In genomic region chr16:80604600-80605355, GRCh38 we compare ENCODE assay signal across 21 cellular contexts.
"Had no signal": no experiment of that assay in that cellular context is flagged by ENCODE, and none has a peak within 500 bp of the region (broad histone marks: within the 10 kb centered on the region; RNA-seq: fewer than 3 reads in every experiment).

No MANE protein-coding gene starts in this region.

- H3K27me3 ChIP-seq: esophagus squamous epithelium, hepatocyte, neural progenitor cell, ovary, right atrium auricular region, sigmoid colon, transverse colon had no signal

- H3K79me2 ChIP-seq: hepatocyte had no signal

- H3K9me3 ChIP-seq: esophagus squamous epithelium, ovary, right atrium auricular region, sigmoid colon, thoracic aorta, transverse colon had no signal

- H3K27ac ChIP-seq: esophagus squamous epithelium, hepatocyte, neural progenitor cell, ovary, right atrium auricular region, sigmoid colon, skin epidermis, thoracic aorta, transverse colon had no signal

- H3K4me3 ChIP-seq: esophagus squamous epithelium, hepatocyte, lung, neural progenitor cell, ovary, right atrium auricular region, sigmoid colon, skin epidermis, thoracic aorta, transverse colon had no signal

- H3K4me1 Mint-ChIP-seq: neural progenitor cell had no signal

- H3K4me3 Mint-ChIP-seq: dendritic cell treated with granulocyte-macrophage colony-stimulating factor and Interleukin-4, amounts not matched to agents 40 ng/mL and 50 ng/mL, for 4 days; natural killer cell treated with Interleukin-12 subunit alpha and Interleukin-12 subunit beta and Interleukin-15 and Interleukin-18, amount 100 ng/mL, for 72 hours; neural progenitor cell; stimulated activated naive CD8-positive, alpha-beta T cell treated with anti-CD3 and anti-CD28 coated beads, Interleukin-15, Interleukin-2, amounts not matched to agents 100 ng/mL and 50 ng/mL, for 24 hours had no signal

- ATAC-seq: left colon, left ventricle myocardium superior had no signal

- H3K4me2 ChIP-seq: hepatocyte, neural progenitor cell had no signal

- H3K4me1 ChIP-seq: esophagus squamous epithelium, neural progenitor cell, right atrium auricular region, sigmoid colon, transverse colon had no signal

- H3K27ac Mint-ChIP-seq: dendritic cell treated with granulocyte-macrophage colony-stimulating factor and Interleukin-4, amounts not matched to agents 40 ng/mL and 50 ng/mL, for 4 days; natural killer cell treated with Interleukin-12 subunit alpha and Interleukin-12 subunit beta and Interleukin-15 and Interleukin-18, amount 100 ng/mL, for 72 hours; neural progenitor cell; stimulated activated naive CD8-positive, alpha-beta T cell treated with anti-CD3 and anti-CD28 coated beads, Interleukin-15, Interleukin-2, amounts not matched to agents 100 ng/mL and 50 ng/mL, for 24 hours had no signal

- H3K9ac ChIP-seq: neural progenitor cell had no signal

- H2AFZ ChIP-seq: hepatocyte, neural progenitor cell had no signal

- H3K27me3 Mint-ChIP-seq: dendritic cell treated with granulocyte-macrophage colony-stimulating factor and Interleukin-4, amounts not matched to agents 40 ng/mL and 50 ng/mL, for 4 days; stimulated activated naive CD8-positive, alpha-beta T cell treated with anti-CD3 and anti-CD28 coated beads, Interleukin-15, Interleukin-2, amounts not matched to agents 100 ng/mL and 50 ng/mL, for 24 hours had no signal

- H3K36me3 ChIP-seq: neural progenitor cell, ovary, right atrium auricular region, sigmoid colon, thoracic aorta, transverse colon had no signal

- DNase-seq: esophagus squamous epithelium; foreskin fibroblast; head of caudate nucleus; left colon; left ventricle myocardium superior; mesenchymal stem cell; midbrain; nucleus accumbens; ovary; sigmoid colon; stimulated activated CD4-positive, alpha-beta T cell treated with anti-CD3 and anti-CD28 coated beads, Interleukin-2, amount 100 ng/mL, for 48 hours; transverse colon had no signal
